In genomic region chr1:41741244-41741643, GRCh38 we compare ENCODE assay signal across 12 cellular contexts.
DNase-seq lines count a peak whose midpoint lies in the region; ATAC-seq and TF ChIP-seq lines count a peak whose summit lies in the region.
"Had no signal": no experiment of that assay in that cellular context is flagged by ENCODE, and none has a peak within 500 bp of the region (broad histone marks: within the 10 kb centered on the region; RNA-seq: fewer than 3 reads in every experiment).

No MANE protein-coding gene starts in this region.

- no peak for TF ChIP-seq CTCF in upper lobe of right lung (IDR thresholded peaks at IDR 0.05)
- TF ChIP-seq CTCF in endodermal cell (conservative IDR thresholded peaks at IDR 0.05): no peak

- DNase-seq in stimulated activated CD4-positive, alpha-beta T cell treated with anti-CD3 and anti-CD28 coated beads, Interleukin-12 subunit alpha, Interleukin-12 subunit beta, amount 100 ng/mL, for 4 hours: peak; percentile 63
- DNase-seq in stimulated activated CD4-positive, alpha-beta T cell treated with anti-CD3 and anti-CD28 coated beads, Interleukin-2, amount 100 ng/mL, for 48 hours: no peak
- DNase-seq in activated T-cell treated with anti-CD3 and anti-CD28 coated beads, Interleukin-2, amount 50 U/mL, for 72 hours: peak; percentile 40 to 57
- no peak for DNase-seq in natural killer cell treated with Interleukin-12 subunit alpha and Interleukin-12 subunit beta and Interleukin-15 and Interleukin-18, amount 100 ng/mL, for 72 hours (ENCODE audit: low spot score)
- DNase-seq in upper lobe of right lung (peak; percentile 44), endodermal cell (no peak), T-helper 17 cell (no peak)
- DNase-seq: NCI-H1694 treated with DMSO at 0.1 percent for 48 hours had no signal

- H3K4me3 ChIP-seq in upper lobe of right lung (no peak overlapping the region), endodermal cell (ENCODE audit: low read length) (no peak overlapping the region)
- H3K4me3 ChIP-seq: body of pancreas had no signal

- H3K27me3 Mint-ChIP-seq in activated T-cell treated with anti-CD3 and anti-CD28 coated beads, Interleukin-2, amount 50 U/mL, for 72 hours (ENCODE audit: low read depth): no peaks in the 10 kb centered on the region
- no peaks in the 10 kb centered on the region for H3K27me3 Mint-ChIP-seq in natural killer cell treated with Interleukin-12 subunit alpha and Interleukin-12 subunit beta and Interleukin-15 and Interleukin-18, amount 100 ng/mL, for 72 hours
- H3K27me3 Mint-ChIP-seq in endodermal cell (ENCODE audit: insufficient read depth): no peaks in the 10 kb centered on the region
- H3K27me3 Mint-ChIP-seq in T-helper 17 cell: no peaks in the 10 kb centered on the region
- H3K27me3 Mint-ChIP-seq: IgD-negative memory B cell had no signal

- H3K27ac ChIP-seq in upper lobe of right lung (peak overlapping the region; percentile 30), endodermal cell (ENCODE audit: low read depth, low read length) (no peak overlapping the region)

- H3K36me3 ChIP-seq in upper lobe of right lung (no peaks in the 10 kb centered on the region), endodermal cell (ENCODE audit: control insufficient read depth, insufficient read depth, low read length) (no peaks in the 10 kb centered on the region)

- intact Hi-C loops in upper lobe of right lung (cut with DNase I): no loop called here

- no peak overlapping the region for H3K9ac ChIP-seq in endodermal cell (ENCODE audit: extremely low read depth, low read length, poor library complexity, severe bottlenecking)

- peaks cover 35% of the 10 kb centered on the region for H3K4me1 ChIP-seq in upper lobe of right lung
- no peaks in the 10 kb centered on the region for H3K4me1 ChIP-seq in endodermal cell (ENCODE audit: control insufficient read depth, insufficient read depth, low read length)
- H3K4me1 ChIP-seq: body of pancreas had no signal

- peaks cover 99% of the 10 kb centered on the region for H3K4me1 Mint-ChIP-seq in activated T-cell treated with anti-CD3 and anti-CD28 coated beads, Interleukin-2, amount 50 U/mL, for 72 hours (ENCODE audit: low read depth)
- peaks cover 60 to 75% of the 10 kb centered on the region in 2 donors for H3K4me1 Mint-ChIP-seq in natural killer cell treated with Interleukin-12 subunit alpha and Interleukin-12 subunit beta and Interleukin-15 and Interleukin-18, amount 100 ng/mL, for 72 hours (ENCODE audit: low read depth in 2 of 2)
- H3K4me1 Mint-ChIP-seq in endodermal cell (no peaks in the 10 kb centered on the region), T-helper 17 cell (peaks cover 38% of the 10 kb centered on the region)

- no peaks in the 10 kb centered on the region for H3K36me3 Mint-ChIP-seq in activated T-cell treated with anti-CD3 and anti-CD28 coated beads, Interleukin-2, amount 50 U/mL, for 72 hours (ENCODE audit: insufficient read depth in 2 of 2)
- H3K36me3 Mint-ChIP-seq in natural killer cell treated with Interleukin-12 subunit alpha and Interleukin-12 subunit beta and Interleukin-15 and Interleukin-18, amount 100 ng/mL, for 72 hours: no peaks in the 10 kb centered on the region
- H3K36me3 Mint-ChIP-seq in endodermal cell (ENCODE audit: low read depth) (no peaks in the 10 kb centered on the region), T-helper 17 cell (ENCODE audit: low read depth) (peaks cover 2% of the 10 kb centered on the region)
- H3K36me3 Mint-ChIP-seq: IgD-negative memory B cell had no signal

- H3K27me3 ChIP-seq in upper lobe of right lung: no peaks in the 10 kb centered on the region
- no peaks in the 10 kb centered on the region for H3K27me3 ChIP-seq in endodermal cell (ENCODE audit: control insufficient read depth, insufficient read depth, low read length, poor library complexity, severe bottlenecking)
- H3K27me3 ChIP-seq: body of pancreas had no signal

- H3K27ac Mint-ChIP-seq in activated T-cell treated with anti-CD3 and anti-CD28 coated beads, Interleukin-2, amount 50 U/mL, for 72 hours: peak overlapping the region; percentile 22
- H3K27ac Mint-ChIP-seq in natural killer cell treated with Interleukin-12 subunit alpha and Interleukin-12 subunit beta and Interleukin-15 and Interleukin-18, amount 100 ng/mL, for 72 hours: peak overlapping the region; percentile 90 to 94
- H3K27ac Mint-ChIP-seq in endodermal cell (no peak overlapping the region), T-helper 17 cell (no peak overlapping the region)
- H3K27ac Mint-ChIP-seq: nephron had no signal

- no peaks in the 10 kb centered on the region for H3K9me3 Mint-ChIP-seq in activated T-cell treated with anti-CD3 and anti-CD28 coated beads, Interleukin-2, amount 50 U/mL, for 72 hours
- H3K9me3 Mint-ChIP-seq in natural killer cell treated with Interleukin-12 subunit alpha and Interleukin-12 subunit beta and Interleukin-15 and Interleukin-18, amount 100 ng/mL, for 72 hours: no peaks in the 10 kb centered on the region
- no peaks in the 10 kb centered on the region for H3K9me3 Mint-ChIP-seq in endodermal cell
- H3K9me3 Mint-ChIP-seq: IgD-negative memory B cell, nephron had no signal

- no peaks in the 10 kb centered on the region for H3K9me3 ChIP-seq in upper lobe of right lung
- H3K9me3 ChIP-seq in endodermal cell (ENCODE audit: control insufficient read depth, low read length): no peaks in the 10 kb centered on the region
- H3K9me3 ChIP-seq in T-helper 17 cell (ENCODE audit: control insufficient read depth, low read length, poor library complexity, severe bottlenecking): no peaks in the 10 kb centered on the region
- H3K9me3 ChIP-seq: body of pancreas had no signal

- H3K4me3 Mint-ChIP-seq in activated T-cell treated with anti-CD3 and anti-CD28 coated beads, Interleukin-2, amount 50 U/mL, for 72 hours: peak overlapping the region; percentile 84 to 91
- peak overlapping the region; percentile 57 for H3K4me3 Mint-ChIP-seq in natural killer cell treated with Interleukin-12 subunit alpha and Interleukin-12 subunit beta and Interleukin-15 and Interleukin-18, amount 100 ng/mL, for 72 hours
- H3K4me3 Mint-ChIP-seq in endodermal cell (no peak overlapping the region), T-helper 17 cell (no peak overlapping the region)
- H3K4me3 Mint-ChIP-seq: nephron had no signal

- WGBS in endodermal cell (ENCODE audit: insufficient coverage in 1 of 2, insufficient read length in 1 of 2), 2 experiments: 87 to 100% methylated on average over 1 to 7 of the region's 7 CpGs

- ATAC-seq in activated T-cell treated with anti-CD3 and anti-CD28 coated beads, Interleukin-2, amount 50 U/mL, for 72 hours (replicated peaks in 1 of 2): peak; percentile 27 to 40
- ATAC-seq in natural killer cell treated with Interleukin-12 subunit alpha and Interleukin-12 subunit beta and Interleukin-15 and Interleukin-18, amount 100 ng/mL, for 72 hours: no peak
- ATAC-seq in upper lobe of right lung (no peak), T-helper 17 cell (no peak), GM19351 (IDR thresholded peaks at IDR 0.05; ENCODE audit: unreplicated experiment) (no peak)
- ATAC-seq: body of pancreas had no signal

Comparison
In these comparisons a context has a peak if more than half of its experiments do, and no peak if none do; other contexts are left out.
1. DNase-seq: peak in stimulated activated CD4-positive, alpha-beta T cell treated with anti-CD3 and anti-CD28 coated beads, Interleukin-12 subunit alpha, Interleukin-12 subunit beta, amount 100 ng/mL, for 4 hours (single experiment), activated T-cell treated with anti-CD3 and anti-CD28 coated beads, Interleukin-2, amount 50 U/mL, for 72 hours (2 of 2) and upper lobe of right lung (single experiment); none in stimulated activated CD4-positive, alpha-beta T cell treated with anti-CD3 and anti-CD28 coated beads, Interleukin-2, amount 100 ng/mL, for 48 hours (0 of 2), natural killer cell treated with Interleukin-12 subunit alpha and Interleukin-12 subunit beta and Interleukin-15 and Interleukin-18, amount 100 ng/mL, for 72 hours (single experiment), endodermal cell (single experiment) and T-helper 17 cell (0 of 3).
2. ATAC-seq: peak in activated T-cell treated with anti-CD3 and anti-CD28 coated beads, Interleukin-2, amount 50 U/mL, for 72 hours (2 of 2); none in natural killer cell treated with Interleukin-12 subunit alpha and Interleukin-12 subunit beta and Interleukin-15 and Interleukin-18, amount 100 ng/mL, for 72 hours (0 of 2), upper lobe of right lung (single experiment), T-helper 17 cell (single experiment) and GM19351 (single experiment).
3. H3K27ac Mint-ChIP-seq: peak in activated T-cell treated with anti-CD3 and anti-CD28 coated beads, Interleukin-2, amount 50 U/mL, for 72 hours (single experiment) and natural killer cell treated with Interleukin-12 subunit alpha and Interleukin-12 subunit beta and Interleukin-15 and Interleukin-18, amount 100 ng/mL, for 72 hours (2 of 2); none in endodermal cell (single experiment) and T-helper 17 cell (single experiment).
4. H3K4me3 Mint-ChIP-seq: peak in activated T-cell treated with anti-CD3 and anti-CD28 coated beads, Interleukin-2, amount 50 U/mL, for 72 hours (2 of 2) and natural killer cell treated with Interleukin-12 subunit alpha and Interleukin-12 subunit beta and Interleukin-15 and Interleukin-18, amount 100 ng/mL, for 72 hours (single experiment); none in endodermal cell (single experiment) and T-helper 17 cell (single experiment).